17 cellular contexts compared by ENCODE assay signal in the genomic region with DNA sequence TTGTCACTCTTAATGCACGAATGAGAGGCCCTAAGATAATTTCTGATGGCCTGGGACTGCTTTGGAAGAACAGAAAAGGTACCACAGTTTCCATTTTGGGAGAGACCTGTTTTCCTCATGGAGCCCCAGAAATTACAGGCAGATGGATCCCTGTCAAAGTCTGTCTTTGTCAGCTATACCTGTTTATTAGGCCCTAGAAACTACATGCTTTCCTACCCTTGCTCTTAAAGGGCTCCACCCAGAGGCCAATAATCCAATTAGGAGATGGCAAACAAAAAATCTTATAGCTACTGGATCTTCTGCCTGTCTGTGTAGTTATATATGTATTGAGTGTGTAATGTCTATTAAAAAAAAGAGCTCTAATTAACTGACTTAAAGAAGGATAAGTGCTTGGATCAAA.
"Had no signal": no experiment of that assay in that cellular context is flagged by ENCODE, and none has a peak within 500 bp of the region (broad histone marks: within the 10 kb centered on the region; RNA-seq: fewer than 3 reads in every experiment).

No MANE protein-coding gene starts in this region.

- H3K4me3 ChIP-seq: dorsolateral prefrontal cortex, hepatocyte, left ventricle myocardium inferior, tibial nerve, vagina had no signal

- H3K4me1 Mint-ChIP-seq: activated CD4-positive, alpha-beta memory T cell treated with anti-CD3 and anti-CD28 coated beads, Interleukin-2, amount 10 ng/mL, durations not matched to agents 7 days and 5 days; natural killer cell; WTC11 had no signal

- H3K27me3 ChIP-seq: dorsolateral prefrontal cortex, hepatocyte, tibial nerve, vagina had no signal

- H3K4me2 ChIP-seq: hepatocyte had no signal

- H3K36me3 Mint-ChIP-seq: natural killer cell had no signal

- H3K27ac Mint-ChIP-seq: activated CD4-positive, alpha-beta memory T cell treated with anti-CD3 and anti-CD28 coated beads, Interleukin-2, amount 10 ng/mL, durations not matched to agents 7 days and 5 days; activated T-cell treated with anti-CD3 and anti-CD28 coated beads, Interleukin-2, amount 50 U/mL, for 24 hours; memory B cell; natural killer cell; WTC11 had no signal

- H3K79me2 ChIP-seq: hepatocyte had no signal

- H3K4me1 ChIP-seq: vagina had no signal

- H3K27ac ChIP-seq: dorsolateral prefrontal cortex, hepatocyte, left ventricle myocardium inferior, tibial nerve, vagina had no signal

- DNase-seq: activated CD4-positive, alpha-beta memory T cell treated with anti-CD3 and anti-CD28 coated beads, Interleukin-2, amount 10 ng/mL, durations not matched to agents 7 days and 5 days; activated CD4-positive, alpha-beta T cell treated with anti-CD3 and anti-CD28 coated beads for 4 hours; activated naive CD4-positive, alpha-beta T cell treated with anti-CD3 and anti-CD28 coated beads, Interleukin-2, amount 50 U/mL, for 16 hours; activated T-cell treated with anti-CD3 and anti-CD28 coated beads, Interleukin-2, amount 50 U/mL, for 24 hours; dorsolateral prefrontal cortex; left ventricle myocardium inferior; natural killer cell; nucleus accumbens; stimulated activated CD4-positive, alpha-beta T cell treated with anti-CD3 and anti-CD28 coated beads, Interleukin-15, amount 100 ng/mL, for 24 hours; stimulated activated CD4-positive, alpha-beta T cell treated with anti-CD3 and anti-CD28 coated beads, Interleukin-4, amount 100 ng/mL, for 24 hours; stimulated activated naive CD4-positive, alpha-beta T cell; substantia nigra had no signal

- H3K4me3 Mint-ChIP-seq: activated CD4-positive, alpha-beta memory T cell treated with anti-CD3 and anti-CD28 coated beads, Interleukin-2, amount 10 ng/mL, durations not matched to agents 7 days and 5 days; activated T-cell treated with anti-CD3 and anti-CD28 coated beads, Interleukin-2, amount 50 U/mL, for 24 hours; memory B cell; natural killer cell; WTC11 had no signal

- H3K9me3 ChIP-seq: left ventricle myocardium inferior, tibial nerve, vagina had no signal

- ATAC-seq: natural killer cell, WTC11 had no signal

- H3K36me3 ChIP-seq: left ventricle myocardium inferior, tibial nerve, vagina had no signal

- H2AFZ ChIP-seq: hepatocyte had no signal

- H3K9me3 Mint-ChIP-seq: memory B cell, natural killer cell had no signal

- H3K27me3 Mint-ChIP-seq: activated CD4-positive, alpha-beta memory T cell treated with anti-CD3 and anti-CD28 coated beads, Interleukin-2, amount 10 ng/mL, durations not matched to agents 7 days and 5 days; activated T-cell treated with anti-CD3 and anti-CD28 coated beads, Interleukin-2, amount 50 U/mL, for 24 hours; memory B cell had no signal
